Comparison of ENCODE assay signal across 20 cellular contexts in genomic region chr5:6601271-6601670, GRCh38. TPM values are rescaled to one million over a fixed set of nuclear protein-coding genes. Genes with fewer than 3 reads are reported as not detected.
DNase-seq lines count a peak whose midpoint lies in the region; ATAC-seq lines count a peak whose summit lies in the region.
"Had no signal": no experiment of that assay in that cellular context is flagged by ENCODE, and none has a peak within 500 bp of the region (broad histone marks: within the 10 kb centered on the region; RNA-seq: fewer than 3 reads in every experiment).

No MANE protein-coding gene starts in this region.

- H3K27me3 Mint-ChIP-seq in T-helper 17 cell = no peaks in the 10 kb centered on the region

- no CpG with 5 or more reads among the region's 11 CpGs for WGBS in neuronal stem cell (ENCODE audit: extremely low coverage in 2 of 2, insufficient read length in 2 of 2, insufficient replicate concordance in 1 of 2), 2 donors

- H3K36me3 Mint-ChIP-seq in T-helper 17 cell (ENCODE audit: low read depth) = peaks cover 9% of the 10 kb centered on the region

- peak overlapping the region; percentile 5 for H3K23ac ChIP-seq in neuronal stem cell (ENCODE audit: low read depth, low read length, poor library complexity)

- H3K4me2 ChIP-seq in neuronal stem cell (ENCODE audit: insufficient read depth, low read length, poor library complexity, severe bottlenecking) = no peak overlapping the region

- H3K4me3 ChIP-seq in neuronal stem cell (ENCODE audit: low read length in 2 of 2) = no peak overlapping the region

- no peak overlapping the region for H3K4ac ChIP-seq in neuronal stem cell (ENCODE audit: low read length)

- no peak overlapping the region for H3K4me3 Mint-ChIP-seq in T-helper 17 cell
- H3K4me3 Mint-ChIP-seq: CD14-positive monocyte had no signal

- no peak overlapping the region for H2BK15ac ChIP-seq in neuronal stem cell (ENCODE audit: low read length)

- no peak overlapping the region for H4K8ac ChIP-seq in neuronal stem cell (ENCODE audit: low read depth, low read length)

- peaks cover 47 to 97% of the 10 kb centered on the region in 2 donors for H3K36me3 ChIP-seq in neuronal stem cell (replicated peaks in 1 of 2; ENCODE audit: control insufficient read depth in 2 of 2, insufficient read depth in 2 of 2, low read length in 2 of 2)

- no peak overlapping the region for H2BK12ac ChIP-seq in neuronal stem cell (ENCODE audit: low read length)

- peak overlapping the region; percentile 8 for H3K27ac Mint-ChIP-seq in T-helper 17 cell

- H3K27ac ChIP-seq in neuronal stem cell (replicated peaks; ENCODE audit: low read length) = no peak overlapping the region
- H3K27ac ChIP-seq: 22Rv1 had no signal

- ATAC-seq in T-helper 17 cell = no peak
- ATAC-seq in left lobe of liver = no peak
- ATAC-seq in GM21447 (IDR thresholded peaks at IDR 0.05; ENCODE audit: unreplicated experiment) = no peak
- ATAC-seq in GM21390 (IDR thresholded peaks at IDR 0.05; ENCODE audit: unreplicated experiment) = no peak

- H3K79me1 ChIP-seq in neuronal stem cell (ENCODE audit: low read depth, low read length) = peaks cover 4% of the 10 kb centered on the region

- no peak overlapping the region for H2AFZ ChIP-seq in neuronal stem cell (ENCODE audit: low read length)

- H3K18ac ChIP-seq in neuronal stem cell (ENCODE audit: low read length) = no peak overlapping the region

- DNase-seq in NCI-H82 (lab: John Stamatoyannopoulos, UW) (peak; percentile 29), NCI-H82 treated with DMSO at 0.1 percent for 48 hours (lab: John Stamatoyannopoulos, UW; ENCODE audit: unreplicated experiment) (no peak), T-helper 17 cell (no peak), cerebellum (ENCODE audit: low spot score) (peak; percentile 60), neuronal stem cell (ENCODE audit: low spot score) (no peak), left lobe of liver (ENCODE audit: low spot score) (no peak)
- DNase-seq: AML-193; DMS79 treated with DMSO at 0.1 percent for 48 hours; GOT3; NCI-H1092 treated with DMSO at 0.1 percent for 48 hours; NCI-H146; NCI-H2029 treated with DMSO at 0.1 percent for 48 hours; NCI-H2171; NCI-H526 treated with DMSO at 0.1 percent for 48 hours; NK-92 treated with Interleukin-12 subunit alpha and Interleukin-12 subunit beta, amount 100 ng/mL, for 24 hours; SHP77 had no signal

- no peak overlapping the region for H2AK5ac ChIP-seq in neuronal stem cell (ENCODE audit: low read depth, low read length)

- H2BK5ac ChIP-seq in neuronal stem cell (ENCODE audit: low read length) = no peak overlapping the region

- H3K14ac ChIP-seq in neuronal stem cell (ENCODE audit: low read length) = no peak overlapping the region

- no peak overlapping the region for H4K91ac ChIP-seq in neuronal stem cell (ENCODE audit: low read depth, low read length, poor library complexity)

- H3K9me3 ChIP-seq in T-helper 17 cell (ENCODE audit: control insufficient read depth, low read length, poor library complexity, severe bottlenecking) = no peaks in the 10 kb centered on the region
- no peaks in the 10 kb centered on the region for H3K9me3 ChIP-seq in neuronal stem cell (replicated peaks in 1 of 2; ENCODE audit: control insufficient read depth in 2 of 2, insufficient read depth in 1 of 2, low read depth in 1 of 2, low read length in 2 of 2)

- H3K4me1 ChIP-seq in neuronal stem cell (ENCODE audit: control insufficient read depth in 2 of 2, insufficient read depth in 1 of 2, low read depth in 1 of 2, low read length in 2 of 2) = no peaks in the 10 kb centered on the region

- H3K9ac ChIP-seq in neuronal stem cell (ENCODE audit: low read depth, low read length, poor library complexity) = no peak overlapping the region

- H2BK120ac ChIP-seq in neuronal stem cell (ENCODE audit: low read depth, low read length) = no peak overlapping the region

- no peaks in the 10 kb centered on the region for H3K27me3 ChIP-seq in neuronal stem cell (ENCODE audit: control insufficient read depth in 3 of 3, insufficient read depth in 3 of 3, low read depth in 1 of 3, low read length in 3 of 3)

- no peaks in the 10 kb centered on the region for H3K4me1 Mint-ChIP-seq in T-helper 17 cell
- H3K4me1 Mint-ChIP-seq: CD14-positive monocyte had no signal

RNA-seq across cellular contexts. Expression of gene NSUN2, which starts 31.6 kb away (rescaled TPM):
- total RNA-seq in T-helper 17 cell = 10 to 100 TPM; 49.1 to 60.1 TPM
- 42.6 TPM for total RNA-seq in cerebellum
- 21.5 TPM for polyA plus RNA-seq in neuronal stem cell (2013, experiment 1 of 2)
- polyA plus RNA-seq in neuronal stem cell (2013, experiment 2 of 2) = 21.4 TPM
- total RNA-seq in left lobe of liver = 26.4 TPM

RNA-seq across cellular contexts. Expression of gene SRD5A1, which starts 32.0 kb away (rescaled TPM):
- 1 to 10 TPM; 3.7 to 4.4 TPM for total RNA-seq in T-helper 17 cell
- 30.8 TPM for total RNA-seq in cerebellum
- polyA plus RNA-seq in neuronal stem cell (2013, experiment 1 of 2) = 10.9 TPM
- 10.5 TPM for polyA plus RNA-seq in neuronal stem cell (2013, experiment 2 of 2)
- total RNA-seq in left lobe of liver = 35.1 TPM

Comparison
In these comparisons a context has a peak if more than half of its experiments do, and no peak if none do; other contexts are left out.
1. DNase-seq: peak in NCI-H82 (single experiment) and cerebellum (single experiment); none in NCI-H82 treated with DMSO at 0.1 percent for 48 hours (single experiment), T-helper 17 cell (0 of 3), neuronal stem cell (single experiment) and left lobe of liver (single experiment).